ENCODE assay signal across 9 cellular contexts in genomic region chr1:152047607-152047953, GRCh38. TPM values are rescaled to one million over a fixed set of nuclear protein-coding genes. Genes with fewer than 3 reads are reported as not detected.
A peak's percentile ranks its signal among the peaks of the same experiment; 100 is the strongest.
DNase-seq lines count a peak whose midpoint lies in the region; ATAC-seq, FAIRE-seq and TF ChIP-seq lines count a peak whose summit lies in the region.
"Had no signal": no experiment of that assay in that cellular context is flagged by ENCODE, and none has a peak within 500 bp of the region (broad histone marks: within the 10 kb centered on the region; RNA-seq: fewer than 3 reads in every experiment).

No MANE protein-coding gene starts in this region.

- H3K27me3 Mint-ChIP-seq in CD8-positive, alpha-beta memory T cell, result peaks cover 0 to 1% of the 10 kb centered on the region in 2 donors

- H4K20me1 ChIP-seq in KMS-11 (ENCODE audit: insufficient read depth), result no peaks in the 10 kb centered on the region
- no peaks in the 10 kb centered on the region for H4K20me1 ChIP-seq in K562 (replicated peaks; ENCODE audit: control insufficient read depth, insufficient read depth, low read length)

- peak; percentile 4 for ATAC-seq in K562

- TF ChIP-seq RAD21 in K562 (CRISPR knock-in tag; conservative IDR thresholded peaks at IDR 0.05 in 1 of 2, IDR thresholded peaks at IDR 0.05 in 1 of 2) (no peak), liver (IDR thresholded peaks at IDR 0.05) (no peak)

- H2AFZ ChIP-seq in KMS-11 (ENCODE audit: low read depth) (peak overlapping the region; percentile 66), K562 (ENCODE audit: low read depth, low read length) (peak overlapping the region; percentile 92)

- TF ChIP-seq CTCF in KMS-11 (conservative IDR thresholded peaks at IDR 0.05; ENCODE audit: low read depth, low read length) (no peak), K562 (IDR thresholded peaks at IDR 0.05 in 2 of 3, conservative IDR thresholded peaks at IDR 0.05 in 1 of 3; ENCODE audit: insufficient read depth in 2 of 3, low read depth in 1 of 3, low read length in 3 of 3) (no peak), liver (IDR thresholded peaks at IDR 0.05; ENCODE audit: low read depth, low read length, missing input control) (no peak), tibial artery (IDR thresholded peaks at IDR 0.05) (no peak)

- H3K4me3 Mint-ChIP-seq in CD8-positive, alpha-beta memory T cell, result peak overlapping the region; percentile 42 to 88 (median 79)

- H3K4me2 ChIP-seq in KMS-11 (peak overlapping the region; percentile 79), K562 (ENCODE audit: insufficient read depth, low read length) (peak overlapping the region; percentile 91)

- peak overlapping the region; percentile 95 to 99 (median 99) for H3K27ac Mint-ChIP-seq in CD8-positive, alpha-beta memory T cell

- in situ Hi-C loops in K562 (cut with MboI), result no loop called here

- H3K36me3 Mint-ChIP-seq in CD8-positive, alpha-beta memory T cell, result no peaks in the 10 kb centered on the region

- CTCF ChIA-PET in CD8-positive, alpha-beta memory T cell (lab: Charles Lee), result interaction anchor here (2.7 to 8.1 kb wide), 3 partner anchors 12 to 411 kb away, joined by 23 to 143 read pairs (median 50); partner anchors contain the start of gene S100A11
- CTCF ChIA-PET in K562 (lab: Yijun Ruan, JAX; ENCODE audit: low intra/inter-chr PET ratio), result no interaction called here

- H3K27me3 ChIP-seq in CD8-positive, alpha-beta memory T cell (ENCODE audit: insufficient read depth, low read length, poor library complexity, severe bottlenecking), result no peaks in the 10 kb centered on the region
- H3K27me3 ChIP-seq in KMS-11 (ENCODE audit: insufficient read depth, low read depth) (no peaks in the 10 kb centered on the region), K562 (ENCODE audit: control insufficient read depth in 2 of 2, insufficient read depth in 2 of 2, low read length in 2 of 2) (no peaks in the 10 kb centered on the region), liver (ENCODE audit: control insufficient read depth in 4 of 4, insufficient read depth in 4 of 4, low read length in 3 of 4) (no peaks in the 10 kb centered on the region), tibial artery (no peaks in the 10 kb centered on the region)

- no peak for TF ChIP-seq POLR2A in K562 (conservative IDR thresholded peaks at IDR 0.05)

- WGBS in K562 (ENCODE audit: insufficient coverage, low coverage, missing lambda C conversion rate), result 3% methylated on average over 5 of the region's 5 CpGs
- WGBS in liver, result 50% methylated on average over 5 of the region's 5 CpGs

- no peak for FAIRE-seq in K562 (lab: Jason Lieb, UNC)

- TF ChIP-seq EP300 in K562 (IDR thresholded peaks at IDR 0.05; ENCODE audit: low read length), result no peak

- H3K9me3 ChIP-seq in CD8-positive, alpha-beta memory T cell (ENCODE audit: low read length), result no peaks in the 10 kb centered on the region
- H3K9me3 ChIP-seq in K562 (replicated peaks; ENCODE audit: control insufficient read depth, insufficient read depth, low read depth, low read length), result no peaks in the 10 kb centered on the region
- peaks cover 0 to 6% (median 3%) of the 10 kb centered on the region in 4 donors for H3K9me3 ChIP-seq in liver (ENCODE audit: control insufficient read depth in 4 of 4, low read length in 3 of 4)
- no peaks in the 10 kb centered on the region for H3K9me3 ChIP-seq in tibial artery

- TSS peak; percentile 97 for BruUV-seq in K562 (replicated peaks; lab: Mats Ljungman, UMichigan)

- intact Hi-C loops in K562 (cut with micrococcal nuclease), result loop anchor here (1.0 kb wide), 1 partner anchor 9 kb away; no protein-coding TSS in a partner anchor
- intact Hi-C loops in tibial artery (cut with DNase I; ENCODE audit: low total_unique reads), result no loop called here

- H3K9me3 Mint-ChIP-seq in CD8-positive, alpha-beta memory T cell, result no peaks in the 10 kb centered on the region

- DNase-seq in CD8-positive, alpha-beta memory T cell, result peak in 2 of 5 donors; percentile 12 to 13
- DNase-seq in K562 (ENCODE audit: extremely low read depth in 1 of 4, low spot score in 3 of 4) (peak in 2 of 4 experiments; percentile 22 to 23), tibial artery (peak; percentile 52 to 83), NCI-H1417 (lab: John Stamatoyannopoulos, UW) (no peak), activated gamma-delta T cell (lab: John Stamatoyannopoulos, UW) (no peak)
- no peak for DNase-seq in effector CD8-positive, alpha-beta T cell (lab: John Stamatoyannopoulos, UW)

- POLR2A ChIA-PET in CD8-positive, alpha-beta memory T cell (lab: Charles Lee), result interaction anchor here (1.4 to 2.4 kb wide), 2 partner anchors 12 to 208 kb away, joined by 4 to 33 read pairs; partner anchors contain the start of genes C2CD4D and S100A11
- POLR2A ChIA-PET in K562 (lab: Yijun Ruan, JAX), result interaction anchor here (0.5 to 5.6 kb wide), 3 partner anchors 12 to 79 kb away, joined by 3 to 37 read pairs (median 4); partner anchors contain the start of gene S100A11

- H3K36me3 ChIP-seq in CD8-positive, alpha-beta memory T cell (ENCODE audit: insufficient read depth, low read length), result no peaks in the 10 kb centered on the region
- H3K36me3 ChIP-seq in KMS-11 (ENCODE audit: insufficient read depth) (no peaks in the 10 kb centered on the region), K562 (ENCODE audit: control insufficient read depth, insufficient read depth, low read length) (no peaks in the 10 kb centered on the region), liver (ENCODE audit: control insufficient read depth in 4 of 4, insufficient read depth in 3 of 4, low read depth in 1 of 4, low read length in 3 of 4) (no peaks in the 10 kb centered on the region), tibial artery (no peaks in the 10 kb centered on the region)

- peak overlapping the region; percentile 87 for H3K27ac ChIP-seq in CD8-positive, alpha-beta memory T cell (ENCODE audit: low read depth, low read length)
- H3K27ac ChIP-seq in KMS-11 (peak overlapping the region; percentile 85), K562 (ENCODE audit: extremely low read depth, low read depth, low read length) (peak overlapping the region; percentile 97), liver (ENCODE audit: low read depth in 1 of 2, low read length in 2 of 2) (peak overlapping the region; percentile 85 to 89), tibial artery (peak overlapping the region; percentile 80 to 89)

- H3K79me2 ChIP-seq in KMS-11 (ENCODE audit: insufficient read depth, low read depth), result no peaks in the 10 kb centered on the region
- no peaks in the 10 kb centered on the region for H3K79me2 ChIP-seq in K562 (ENCODE audit: control insufficient read depth, insufficient read depth, low read length)

- H3K9ac ChIP-seq in KMS-11, result peak overlapping the region; percentile 67
- H3K9ac ChIP-seq in K562 (ENCODE audit: insufficient read depth in 1 of 2, low read depth in 2 of 2, low read length in 2 of 2), result peak overlapping the region; percentile 89 to 91
- peak overlapping the region in 1 of 2 donors; percentile 88 for H3K9ac ChIP-seq in liver (ENCODE audit: low read depth in 1 of 2, low read length in 2 of 2)

- H3K4me3 ChIP-seq in CD8-positive, alpha-beta memory T cell (ENCODE audit: low read length), result peak overlapping the region; percentile 45
- peak overlapping the region; percentile 92 for H3K4me3 ChIP-seq in KMS-11 (IDR thresholded peaks at IDR 0.05; ENCODE audit: insufficient read depth, low read depth, low read length)
- H3K4me3 ChIP-seq in K562, result peak overlapping the region; percentile 32
- no peak overlapping the region for H3K4me3 ChIP-seq in liver (ENCODE audit: low read depth in 1 of 3, low read length in 3 of 3)
- peak overlapping the region; percentile 26 to 39 for H3K4me3 ChIP-seq in tibial artery

- H3K9me1 ChIP-seq in K562 (ENCODE audit: control insufficient read depth, insufficient read depth, low read length), result no peaks in the 10 kb centered on the region

- H3K4me1 ChIP-seq in CD8-positive, alpha-beta memory T cell (ENCODE audit: insufficient read depth, low read length), result peaks cover 23% of the 10 kb centered on the region
- peaks cover 37% of the 10 kb centered on the region for H3K4me1 ChIP-seq in KMS-11 (ENCODE audit: low read depth, poor library complexity, severe bottlenecking)
- H3K4me1 ChIP-seq in K562 (replicated peaks in 1 of 2; ENCODE audit: control insufficient read depth in 2 of 2, insufficient read depth in 2 of 2, low read length in 2 of 2), result peaks cover 14 to 19% of the 10 kb centered on the region in 2 experiments
- H3K4me1 ChIP-seq in liver (ENCODE audit: control insufficient read depth in 4 of 4, insufficient read depth in 4 of 4, low read length in 3 of 4), result no peaks in the 10 kb centered on the region
- H3K4me1 ChIP-seq in tibial artery, result peaks cover 0 to 25% (median 18%) of the 10 kb centered on the region in 4 donors

- H3K4me1 Mint-ChIP-seq in CD8-positive, alpha-beta memory T cell, result peaks cover 17 to 29% (median 27%) of the 10 kb centered on the region in 3 donors

RNA-seq across cellular contexts. Expression of gene S100A11, which starts 10.8 kb away (rescaled TPM):
- total RNA-seq in CD8-positive, alpha-beta memory T cell, result 100 to 1,000 TPM; 257 to 262 TPM
- polyA plus RNA-seq in CD8-positive, alpha-beta memory T cell, result 554 TPM
- 8.2 and 16.0 TPM in 2 replicates for total RNA-seq in K562 (2011; cell fraction: chromatin; rRNA removed; ENCODE audit: low replicate concordance)
- total RNA-seq in K562 (2011; cell fraction: nucleolus; rRNA removed), result 24.5 and 29.5 TPM in 2 replicates
- 28.2 and 33.8 TPM in 2 replicates for total RNA-seq in K562 (2011; cell fraction: nucleoplasm; rRNA removed)
- total RNA-seq in K562 (2014; rRNA removed), result 131 and 186 TPM in 2 replicates
- 145 and 169 TPM in 2 replicates for total RNA-seq in K562 (2014; rRNA removed; fragmentation: Illumina TruSeq; extraction: Trizol)
- total RNA-seq in K562 (2015; rRNA removed; fragmentation: Illumina TruSeq; extraction: Trizol), result 239 and 240 TPM in 2 replicates
- 159 and 182 TPM in 2 replicates for total RNA-seq in K562 (2021)
- 166 and 235 TPM in 2 replicates for polyA plus RNA-seq in K562 (2011; rRNA removed)
- polyA plus RNA-seq in K562 (2011; cell fraction: cytosol; rRNA removed), result 256 and 294 TPM in 2 replicates
- 41.5 and 53.2 TPM in 2 replicates for polyA plus RNA-seq in K562 (2011; cell fraction: nucleus; rRNA removed)
- 402 and 871 TPM in 2 replicates for polyA plus RNA-seq in K562 (2012)
- polyA plus RNA-seq in K562 (2014; fragmentation: Illumina TruSeq; extraction: Trizol), result 442 and 587 TPM in 2 replicates
- polyA plus RNA-seq in K562 (2014; fragmentation: Nextera tagmentation; extraction: Ambion mirVana), result 100 to 1,000 TPM; 790 to 808 TPM
- 180 and 278 TPM in 2 replicates for polyA plus RNA-seq in K562 (2014; rRNA removed)
- 99.7 and 166 TPM in 2 replicates for polyA minus RNA-seq in K562 (2011; rRNA and poly(A)+ RNA removed)
- polyA minus RNA-seq in K562 (2011; cell fraction: cytosol; rRNA and poly(A)+ RNA removed), result 79.1 and 110 TPM in 2 replicates
- 24.4 and 26.1 TPM in 2 replicates for polyA minus RNA-seq in K562 (2011; cell fraction: nucleus; rRNA and poly(A)+ RNA removed)
- 10 to 100 TPM in 1 of 2 donors, 1 to 10 TPM in 1; 9.9 to 10.3 TPM for total RNA-seq in liver
- 10 to 100 TPM; 51.6 to 76.1 TPM for polyA plus RNA-seq in liver

RNA-seq across cellular contexts. Expression of gene TCHHL1, which starts 41.3 kb away (rescaled TPM):
- not detected for total RNA-seq in CD8-positive, alpha-beta memory T cell
- not detected for polyA plus RNA-seq in CD8-positive, alpha-beta memory T cell
- not detected in 2 replicates for total RNA-seq in K562 (2011; cell fraction: chromatin; rRNA removed; ENCODE audit: low replicate concordance)
- not detected in 2 replicates for total RNA-seq in K562 (2011; cell fraction: nucleolus; rRNA removed)
- not detected in 2 replicates for total RNA-seq in K562 (2011; cell fraction: nucleoplasm; rRNA removed)
- total RNA-seq in K562 (2014; rRNA removed) (not detected in 2 replicates), K562 (2014; rRNA removed; fragmentation: Illumina TruSeq; extraction: Trizol) (not detected in 2 replicates), K562 (2015; rRNA removed; fragmentation: Illumina TruSeq; extraction: Trizol) (not detected in 2 replicates), K562 (2021) (not detected in 2 replicates), liver (not detected)
- polyA plus RNA-seq in K562 (2011; rRNA removed) (not detected in 2 replicates), K562 (2014; fragmentation: Illumina TruSeq; extraction: Trizol) (not detected in 2 replicates), K562 (2014; fragmentation: Nextera tagmentation; extraction: Ambion mirVana) (not detected), K562 (2014; rRNA removed) (not detected in 2 replicates), liver (not detected)
- not detected in 2 replicates for polyA plus RNA-seq in K562 (2011; cell fraction: cytosol; rRNA removed)
- not detected in 2 replicates for polyA plus RNA-seq in K562 (2011; cell fraction: nucleus; rRNA removed)
- polyA plus RNA-seq in K562 (2012), result not detected in 2 replicates
- polyA minus RNA-seq in K562 (2011; rRNA and poly(A)+ RNA removed), result not detected in 2 replicates
- polyA minus RNA-seq in K562 (2011; cell fraction: cytosol; rRNA and poly(A)+ RNA removed), result not detected in 2 replicates
- polyA minus RNA-seq in K562 (2011; cell fraction: nucleus; rRNA and poly(A)+ RNA removed), result not detected in 2 replicates
- total RNA-seq: HT1080 had no signal

RNA-seq across cellular contexts. Expression of gene S100A10, which starts 53.9 kb away (rescaled TPM):
- total RNA-seq in CD8-positive, alpha-beta memory T cell, result 100 to 1,000 TPM; 263 to 279 TPM
- polyA plus RNA-seq in CD8-positive, alpha-beta memory T cell, result 1,167 TPM
- total RNA-seq in K562 (2011; cell fraction: chromatin; rRNA removed; ENCODE audit: low replicate concordance), result not detected in 2 replicates
- total RNA-seq in K562 (2011; cell fraction: nucleolus; rRNA removed), result not detected in 2 replicates
- not detected in 2 replicates for total RNA-seq in K562 (2011; cell fraction: nucleoplasm; rRNA removed)
- total RNA-seq in K562 (2014; rRNA removed), result 0.41 TPM in 1 of 2 replicates, not detected in the other
- total RNA-seq in K562 (2014; rRNA removed; fragmentation: Illumina TruSeq; extraction: Trizol), result 0.35 and 0.44 TPM in 2 replicates
- total RNA-seq in K562 (2015; rRNA removed; fragmentation: Illumina TruSeq; extraction: Trizol), result not detected in 2 replicates
- 1.6 and 3.2 TPM in 2 replicates for total RNA-seq in K562 (2021)
- polyA plus RNA-seq in K562 (2011; rRNA removed), result 0.61 and 0.73 TPM in 2 replicates
- polyA plus RNA-seq in K562 (2011; cell fraction: cytosol; rRNA removed), result 0.16 and 0.52 TPM in 2 replicates
- 0.29 TPM in 1 of 2 replicates, not detected in the other for polyA plus RNA-seq in K562 (2011; cell fraction: nucleus; rRNA removed)
- 1.0 and 1.8 TPM in 2 replicates for polyA plus RNA-seq in K562 (2012)
- polyA plus RNA-seq in K562 (2014; fragmentation: Illumina TruSeq; extraction: Trizol), result 0.28 and 0.56 TPM in 2 replicates
- under 1 TPM in 1 of 2 experiments, not detected in 1; 0.32 TPM for polyA plus RNA-seq in K562 (2014; fragmentation: Nextera tagmentation; extraction: Ambion mirVana)
- polyA plus RNA-seq in K562 (2014; rRNA removed), result not detected in 2 replicates
- polyA minus RNA-seq in K562 (2011; rRNA and poly(A)+ RNA removed), result 0.93 TPM in 1 of 2 replicates, not detected in the other
- 1.6 and 5.2 TPM in 2 replicates for polyA minus RNA-seq in K562 (2011; cell fraction: cytosol; rRNA and poly(A)+ RNA removed)
- 0.67 TPM in 1 of 2 replicates, not detected in the other for polyA minus RNA-seq in K562 (2011; cell fraction: nucleus; rRNA and poly(A)+ RNA removed)
- 10 to 100 TPM in 1 of 2 donors, 1 to 10 TPM in 1; 7.0 to 23.1 TPM for total RNA-seq in liver
- 10 to 100 TPM; 47.8 to 99.5 TPM for polyA plus RNA-seq in liver

Comparison
In these comparisons a context has a peak if more than half of its experiments do, and no peak if none do; other contexts are left out.
1. DNase-seq: peak in tibial artery (2 of 2); none in NCI-H1417 (0 of 3), effector CD8-positive, alpha-beta T cell (single experiment) and activated gamma-delta T cell (single experiment).
2. H3K4me3 ChIP-seq: peak in CD8-positive, alpha-beta memory T cell (single experiment), KMS-11 (single experiment), K562 (single experiment) and tibial artery (2 of 2); none in liver (0 of 3).
3. RNA of gene S100A10, which starts 53.9 kb away (total RNA-seq): 263 to 279 TPM in CD8-positive, alpha-beta memory T cell; 7.0 to 23.1 TPM in liver and 0.35 to 3.2 TPM in K562; every median in the first group is over 10 times any median in the second.
4. Peak in every context shown above with its lines, with median percentiles within 50 percentile points of each other: H3K27ac ChIP-seq.